Comparison of ENCODE assay signal across 1 cellular context in genomic region chr4:99321241-99322191, GRCh38.
TF ChIP-seq lines count a peak whose summit lies in the region.

ADH1B (minus strand) TSS chr4:99321401; CDS start chr4:99321331, 70 bp downstream.

TF ChIP-seq in IMR-90, 13 proteins besides CTCF, POLR2A, EP300 and RAD21 (continued from another document):
- TF ChIP-seq RFX5 (IDR thresholded peaks at IDR 0.05; ENCODE audit: low read depth, low read length) (no peak), NFE2L2 (IDR thresholded peaks at IDR 0.05; ENCODE audit: low read depth, low read length) (no peak), MAFK (IDR thresholded peaks at IDR 0.05; ENCODE audit: low read depth, low read length) (no peak)
